ENCODE assay signal across 8 cellular contexts in genomic region chr5:67156976-67157583, GRCh38. TPM values are rescaled to one million over a fixed set of nuclear protein-coding genes. Genes with fewer than 3 reads are reported as not detected.
DNase-seq lines count a peak whose midpoint lies in the region; ATAC-seq, FAIRE-seq and TF ChIP-seq lines count a peak whose summit lies in the region.

No MANE protein-coding gene starts in this region.

- intact Hi-C loops in adrenal gland (cut with DNase I), result loop anchor here in 1 of 2 donors (10.0 kb wide), 1 partner anchor 342 kb away; no protein-coding TSS in a partner anchor

- TF ChIP-seq CTCF in RWPE2 (IDR thresholded peaks at IDR 0.05; ENCODE audit: poor library complexity, severe bottlenecking) (peak; percentile 93), adrenal gland (IDR thresholded peaks at IDR 0.05) (peak; percentile 47 to 78 (median 62))

- peaks cover 17% of the 10 kb centered on the region for H3K4me1 ChIP-seq in RWPE2 (ENCODE audit: insufficient read depth, poor library complexity, severe bottlenecking)
- H3K4me1 ChIP-seq in adrenal gland (replicated peaks in 1 of 2), result no peaks in the 10 kb centered on the region

- H3K4me1 Mint-ChIP-seq in activated naive CD8-positive, alpha-beta T cell (ENCODE audit: low read depth), result peaks cover 47% of the 10 kb centered on the region
- peaks cover 39% of the 10 kb centered on the region for H3K4me1 Mint-ChIP-seq in activated naive CD8-positive, alpha-beta T cell treated with anti-CD3 and anti-CD28 coated beads for 36 hours
- peaks cover 23% of the 10 kb centered on the region for H3K4me1 Mint-ChIP-seq in stimulated activated memory B cell treated with anti-CD40 and anti-IgM and Interleukin-4, amounts not matched to agents 10 μg/mL and 1 μg/mL and 100 μg/mL, for 72 hours

- peak; percentile 65 for ATAC-seq in HG03135 (IDR thresholded peaks at IDR 0.05; ENCODE audit: unreplicated experiment)
- peak; percentile 37; the same call in 1 of the 3 replicates for ATAC-seq in RWPE2 (ENCODE audit: low read depth)
- ATAC-seq in stimulated activated memory B cell treated with anti-CD40 and anti-IgM and Interleukin-4, amounts not matched to agents 10 μg/mL and 1 μg/mL and 100 μg/mL, for 72 hours, result no peak
- no peak for ATAC-seq in GM21515 (IDR thresholded peaks at IDR 0.05; ENCODE audit: unreplicated experiment)

- FAIRE-seq in islet of Langerhans (lab: Jason Lieb, UNC), result peak; percentile 97

- H3K9me3 ChIP-seq in RWPE2 (ENCODE audit: severe bottlenecking) (no peaks in the 10 kb centered on the region), adrenal gland (replicated peaks in 1 of 3) (no peaks in the 10 kb centered on the region)

- DNase-seq in activated naive CD8-positive, alpha-beta T cell treated with anti-CD3 and anti-CD28 coated beads for 36 hours, result no peak
- no peak for DNase-seq in RWPE2 (ENCODE audit: low spot score)
- peak in 1 of 7 donors; percentile 28 for DNase-seq in adrenal gland

- H3K36me3 ChIP-seq in RWPE2 (ENCODE audit: low read depth), result peaks cover 50% of the 10 kb centered on the region
- peaks cover 0 to 23% of the 10 kb centered on the region in 2 donors for H3K36me3 ChIP-seq in adrenal gland (replicated peaks in 1 of 2)

- no peak overlapping the region for H3K27ac ChIP-seq in RWPE2 (ENCODE audit: poor library complexity, severe bottlenecking)
- no peak overlapping the region for H3K27ac ChIP-seq in adrenal gland

- no peak for TF ChIP-seq POLR2A in adrenal gland (IDR thresholded peaks at IDR 0.05)

- H3K36me3 Mint-ChIP-seq in activated naive CD8-positive, alpha-beta T cell, result peaks cover 2% of the 10 kb centered on the region
- H3K36me3 Mint-ChIP-seq in activated naive CD8-positive, alpha-beta T cell treated with anti-CD3 and anti-CD28 coated beads for 36 hours, result no peaks in the 10 kb centered on the region
- H3K36me3 Mint-ChIP-seq in stimulated activated memory B cell treated with anti-CD40 and anti-IgM and Interleukin-4, amounts not matched to agents 10 μg/mL and 1 μg/mL and 100 μg/mL, for 72 hours, result peaks cover 16% of the 10 kb centered on the region

- H3K9me3 Mint-ChIP-seq in activated naive CD8-positive, alpha-beta T cell (ENCODE audit: low read depth), result no peaks in the 10 kb centered on the region
- H3K9me3 Mint-ChIP-seq in activated naive CD8-positive, alpha-beta T cell treated with anti-CD3 and anti-CD28 coated beads for 36 hours, result no peaks in the 10 kb centered on the region
- no peaks in the 10 kb centered on the region for H3K9me3 Mint-ChIP-seq in stimulated activated memory B cell treated with anti-CD40 and anti-IgM and Interleukin-4, amounts not matched to agents 10 μg/mL and 1 μg/mL and 100 μg/mL, for 72 hours

- no peaks in the 10 kb centered on the region for H3K27me3 ChIP-seq in RWPE2 (ENCODE audit: insufficient read depth, poor library complexity, severe bottlenecking)
- H3K27me3 ChIP-seq in adrenal gland, result no peaks in the 10 kb centered on the region

- 57 to 62% (median 58%) methylated on average over 5 of the region's 5 CpGs for WGBS in adrenal gland, 4 donors

- H3K27ac Mint-ChIP-seq in activated naive CD8-positive, alpha-beta T cell, result peak overlapping the region; percentile 61
- H3K27ac Mint-ChIP-seq in activated naive CD8-positive, alpha-beta T cell treated with anti-CD3 and anti-CD28 coated beads for 36 hours, result no peak overlapping the region
- H3K27ac Mint-ChIP-seq in stimulated activated memory B cell treated with anti-CD40 and anti-IgM and Interleukin-4, amounts not matched to agents 10 μg/mL and 1 μg/mL and 100 μg/mL, for 72 hours, result peak overlapping the region; percentile 60

- H3K4me3 ChIP-seq in RWPE2 (ENCODE audit: severe bottlenecking) (no peak overlapping the region), adrenal gland (no peak overlapping the region)

- H3K4me3 Mint-ChIP-seq in activated naive CD8-positive, alpha-beta T cell, result no peak overlapping the region
- H3K4me3 Mint-ChIP-seq in activated naive CD8-positive, alpha-beta T cell treated with anti-CD3 and anti-CD28 coated beads for 36 hours, result no peak overlapping the region
- H3K4me3 Mint-ChIP-seq in stimulated activated memory B cell treated with anti-CD40 and anti-IgM and Interleukin-4, amounts not matched to agents 10 μg/mL and 1 μg/mL and 100 μg/mL, for 72 hours, result no peak overlapping the region

- no peaks in the 10 kb centered on the region for H3K27me3 Mint-ChIP-seq in activated naive CD8-positive, alpha-beta T cell
- H3K27me3 Mint-ChIP-seq in activated naive CD8-positive, alpha-beta T cell treated with anti-CD3 and anti-CD28 coated beads for 36 hours, result no peaks in the 10 kb centered on the region
- H3K27me3 Mint-ChIP-seq in stimulated activated memory B cell treated with anti-CD40 and anti-IgM and Interleukin-4, amounts not matched to agents 10 μg/mL and 1 μg/mL and 100 μg/mL, for 72 hours, result no peaks in the 10 kb centered on the region

RNA-seq across cellular contexts. Expression of gene CD180, which starts 39.5 kb away (rescaled TPM):
- under 1 TPM in 1 of 2 experiments, not detected in 1; 0.04 TPM for total RNA-seq in activated naive CD8-positive, alpha-beta T cell treated with anti-CD3 and anti-CD28 coated beads for 36 hours
- 1 to 10 TPM in 7 of 8 donors, under 1 TPM in 1; 0.79 to 3.6 (median 2.2) TPM for total RNA-seq in adrenal gland
- 1 to 10 TPM in 2 of 3 donors, under 1 TPM in 1; 0.37 to 1.3 (median 1.1) TPM for polyA plus RNA-seq in adrenal gland

Comparison
In these comparisons a context has a peak if more than half of its experiments do, and no peak if none do; other contexts are left out.
1. ATAC-seq: peak in HG03135 (single experiment) and RWPE2 (single experiment); none in stimulated activated memory B cell treated with anti-CD40 and anti-IgM and Interleukin-4, amounts not matched to agents 10 μg/mL and 1 μg/mL and 100 μg/mL, for 72 hours (single experiment) and GM21515 (single experiment).